ENCODE assay signal across 13 cellular contexts in genomic region chr14:95297832-95298231, GRCh38.
"Had no signal": no experiment of that assay in that cellular context is flagged by ENCODE, and none has a peak within 500 bp of the region (broad histone marks: within the 10 kb centered on the region; RNA-seq: fewer than 3 reads in every experiment).

No MANE protein-coding gene starts in this region.

- ATAC-seq: activated CD8-positive, alpha-beta T cell treated with anti-CD3 and anti-CD28 coated beads for 36 hours; activated T-cell treated with anti-CD3 and anti-CD28 coated beads, Interleukin-2, amount 50 U/mL, for 72 hours; gastrocnemius medialis had no signal

- H3K4me1 ChIP-seq: ascending aorta, gastrocnemius medialis had no signal

- H3K4me3 ChIP-seq: ascending aorta, colonic mucosa, gastrocnemius medialis, left ventricle myocardium inferior had no signal

- H3K9me3 ChIP-seq: ascending aorta, colonic mucosa, gastrocnemius medialis had no signal

- H3K27ac ChIP-seq: ascending aorta, colonic mucosa, gastrocnemius medialis, left ventricle myocardium inferior had no signal

- H3K27ac Mint-ChIP-seq: activated CD8-positive, alpha-beta T cell treated with anti-CD3 and anti-CD28 coated beads for 36 hours; activated T-cell treated with anti-CD3 and anti-CD28 coated beads, Interleukin-2, amount 50 U/mL, for 72 hours had no signal

- H3K36me3 ChIP-seq: ascending aorta, colonic mucosa, gastrocnemius medialis, left ventricle myocardium inferior had no signal

- H3K27me3 ChIP-seq: ascending aorta, colonic mucosa, gastrocnemius medialis had no signal

- DNase-seq: activated CD4-positive, alpha-beta T cell treated with anti-CD3 and anti-CD28 coated beads for 4 hours; activated CD8-positive, alpha-beta memory T cell treated with anti-CD3 and anti-CD28 coated beads, Interleukin-2, amount 50 U/mL, for 4 hours; activated CD8-positive, alpha-beta T cell treated with anti-CD3 and anti-CD28 coated beads for 36 hours; activated naive CD4-positive, alpha-beta T cell; activated T-cell treated with anti-CD3 and anti-CD28 coated beads, Interleukin-2, amount 50 U/mL, for 72 hours; colonic mucosa; effector CD4-positive, alpha-beta T cell; gastrocnemius medialis; islet precursor cell; left ventricle myocardium inferior; mesenchymal stem cell; stimulated activated CD4-positive, alpha-beta T cell treated with anti-CD3 and anti-CD28 coated beads, Interleukin-4, amount 100 ng/mL, for 24 hours had no signal

- H3K4me3 Mint-ChIP-seq: activated CD8-positive, alpha-beta T cell treated with anti-CD3 and anti-CD28 coated beads for 36 hours; activated T-cell treated with anti-CD3 and anti-CD28 coated beads, Interleukin-2, amount 50 U/mL, for 72 hours had no signal
